Comparison of ENCODE assay signal across 1 cellular context in the genomic region with DNA sequence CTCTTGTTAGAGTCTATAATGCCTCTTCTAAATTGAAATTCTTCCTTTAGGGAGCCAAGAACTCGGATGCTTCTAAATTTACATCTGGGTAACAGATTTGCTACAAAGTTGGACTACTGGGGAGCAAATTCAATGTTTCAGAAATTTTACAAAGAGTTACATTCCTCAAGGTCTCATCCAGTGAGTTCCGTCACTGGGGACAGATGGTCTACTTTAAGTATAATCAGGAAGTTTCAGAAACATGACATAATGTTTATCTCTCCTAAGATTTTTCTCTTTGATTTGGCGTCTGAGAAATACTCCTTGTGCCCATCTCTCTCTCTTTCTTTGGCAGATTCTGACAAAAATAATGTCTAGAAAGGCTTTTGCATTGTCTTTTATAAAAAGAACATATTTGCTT.
TF ChIP-seq lines count a peak whose summit lies in the region.

No MANE protein-coding gene starts in this region.

TF ChIP-seq in IMR-90, 13 proteins besides CTCF, POLR2A, EP300 and RAD21:
- TF ChIP-seq, protein P1, sequence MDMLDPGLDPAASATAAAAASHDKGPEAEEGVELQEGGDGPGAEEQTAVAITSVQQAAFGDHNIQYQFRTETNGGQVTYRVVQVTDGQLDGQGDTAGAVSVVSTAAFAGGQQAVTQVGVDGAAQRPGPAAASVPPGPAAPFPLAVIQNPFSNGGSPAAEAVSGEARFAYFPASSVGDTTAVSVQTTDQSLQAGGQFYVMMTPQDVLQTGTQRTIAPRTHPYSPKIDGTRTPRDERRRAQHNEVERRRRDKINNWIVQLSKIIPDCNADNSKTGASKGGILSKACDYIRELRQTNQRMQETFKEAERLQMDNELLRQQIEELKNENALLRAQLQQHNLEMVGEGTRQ (IDR thresholded peaks at IDR 0.05; ENCODE audit: low read depth, low read length), result no peak
- TF ChIP-seq FOS (IDR thresholded peaks at IDR 0.05; ENCODE audit: low read depth, low read length), result no peak
- no peak for TF ChIP-seq MXI1 (IDR thresholded peaks at IDR 0.05; ENCODE audit: borderline replicate concordance, low read depth, low read length)
- TF ChIP-seq SMC3 (IDR thresholded peaks at IDR 0.05; ENCODE audit: low read depth, low read length), result no peak
- no peak for TF ChIP-seq MAZ (IDR thresholded peaks at IDR 0.05; ENCODE audit: borderline replicate concordance, low read depth, low read length)
- TF ChIP-seq CEBPB (IDR thresholded peaks at IDR 0.05; ENCODE audit: low read depth, low read length), result no peak
- TF ChIP-seq MAFK (IDR thresholded peaks at IDR 0.05; ENCODE audit: low read depth, low read length), result no peak
- no peak for TF ChIP-seq RFX5 (IDR thresholded peaks at IDR 0.05; ENCODE audit: low read depth, low read length)
- TF ChIP-seq NFE2L2 (IDR thresholded peaks at IDR 0.05; ENCODE audit: low read depth, low read length), result no peak
- no peak for TF ChIP-seq CHD1 (IDR thresholded peaks at IDR 0.05; ENCODE audit: low read depth, low read length)
- TF ChIP-seq ELK1 (IDR thresholded peaks at IDR 0.05; ENCODE audit: borderline replicate concordance, low read depth, low read length), result no peak
- TF ChIP-seq BHLHE40 (IDR thresholded peaks at IDR 0.05; ENCODE audit: low read depth, low read length), result no peak
- TF ChIP-seq RCOR1 (IDR thresholded peaks at IDR 0.05; ENCODE audit: insufficient replicate concordance, low read length), result no peak
